In genomic region chr20:50789968-50790650, GRCh38 we compare ENCODE assay signal across 8 cellular contexts. TPM values are rescaled to one million over a fixed set of nuclear protein-coding genes. Genes with fewer than 3 reads are reported as not detected.
DNase-seq lines count a peak whose midpoint lies in the region; ATAC-seq and TF ChIP-seq lines count a peak whose summit lies in the region.

No MANE protein-coding gene starts in this region.

- DNase-seq in breast epithelium (ENCODE audit: low spot score in 2 of 2), result no peak
- no peak for DNase-seq in naive thymus-derived CD8-positive, alpha-beta T cell
- no peak for DNase-seq in NCI-H146 treated with DMSO at 0.1 percent for 48 hours (lab: John Stamatoyannopoulos, UW; ENCODE audit: unreplicated experiment)
- DNase-seq in RKO (ENCODE audit: low spot score), result no peak
- no peak for DNase-seq in activated effector memory CD4-positive, alpha-beta T cell treated with Interleukin-2 at 50 U/mL for 16 hours
- DNase-seq in T-helper 9 cell, result no peak

- no peak for ATAC-seq in naive thymus-derived CD8-positive, alpha-beta T cell

- 83% methylated on average over 11 of the region's 11 CpGs for WGBS in HUES64

- POLR2A ChIA-PET in naive thymus-derived CD8-positive, alpha-beta T cell (lab: Charles Lee), result interaction anchor here (0.5 to 11.3 kb wide), 12 partner anchors 16 to 599 kb away, joined by 3 to 272 read pairs (median 4); partner anchors contain the start of genes ADNP, CEBPB, DPM1 and MOCS3

- peak overlapping the region; percentile 65 for H3K27ac ChIP-seq in 22Rv1
- 0 out of 2 replicates have a peak overlapping the region, but pooled peaks have one; percentile 31 for H3K27ac ChIP-seq in HUES64 (ENCODE audit: low read depth, low read length)
- peak overlapping the region; percentile 89 to 92 for H3K27ac ChIP-seq in breast epithelium

- H3K36me3 ChIP-seq in HUES64 (ENCODE audit: insufficient read depth, low read length) (no peaks in the 10 kb centered on the region), breast epithelium (no peaks in the 10 kb centered on the region)

- H3K27me3 ChIP-seq in HUES64 (ENCODE audit: insufficient read depth, low read length), result no peaks in the 10 kb centered on the region
- no peaks in the 10 kb centered on the region for H3K27me3 ChIP-seq in breast epithelium

- no peaks in the 10 kb centered on the region for H3K9me3 Mint-ChIP-seq in naive thymus-derived CD8-positive, alpha-beta T cell

- no peak overlapping the region for H3K4me3 ChIP-seq in HUES64 (ENCODE audit: low read length)
- H3K4me3 ChIP-seq in breast epithelium, result no peak overlapping the region

- TF ChIP-seq CTCF in 22Rv1 (IDR thresholded peaks at IDR 0.05) (no peak), breast epithelium (IDR thresholded peaks at IDR 0.05) (no peak)

- peak overlapping the region in 9 of 10 donors; percentile 17 to 92 (median 71) for H3K27ac Mint-ChIP-seq in naive thymus-derived CD8-positive, alpha-beta T cell

- intact Hi-C loops in breast epithelium (cut with DNase I; ENCODE audit: low total_unique reads), result loop anchor here (10.0 kb wide), 1 partner anchor 145 kb away; the partner anchor contains the start of gene ADNP

- H3K4me1 Mint-ChIP-seq in naive thymus-derived CD8-positive, alpha-beta T cell, result peaks cover 0 to 16% (median 6%) of the 10 kb centered on the region in 4 donors

- H3K27me3 Mint-ChIP-seq in naive thymus-derived CD8-positive, alpha-beta T cell, result no peaks in the 10 kb centered on the region

- no peaks in the 10 kb centered on the region for H3K36me3 Mint-ChIP-seq in naive thymus-derived CD8-positive, alpha-beta T cell

- H3K9me3 ChIP-seq in HUES64 (ENCODE audit: insufficient read depth, low read depth, low read length) (no peaks in the 10 kb centered on the region), breast epithelium (no peaks in the 10 kb centered on the region)

- peak overlapping the region in 3 of 10 donors; percentile 4 to 19 (median 10) for H3K4me3 Mint-ChIP-seq in naive thymus-derived CD8-positive, alpha-beta T cell

- no peak for TF ChIP-seq POLR2A in breast epithelium (IDR thresholded peaks at IDR 0.05)

- H3K9ac ChIP-seq in HUES64 (ENCODE audit: low read depth, low read length), result peak overlapping the region; percentile 80; the same call in 1 of the 2 replicates

- H3K4me1 ChIP-seq in HUES64 (ENCODE audit: insufficient read depth, low read length) (peaks cover 5% of the 10 kb centered on the region), breast epithelium (peaks cover 0 to 7% of the 10 kb centered on the region in 2 donors)

RNA-seq across cellular contexts. Expression of gene BCAS4, which starts 4.8 kb away (rescaled TPM):
- polyA plus RNA-seq in HUES64 (2013, experiment 1 of 2), result 8.2 TPM
- 12.2 TPM for polyA plus RNA-seq in HUES64 (2013, experiment 2 of 2)
- total RNA-seq in breast epithelium, result 10 to 100 TPM in 2 of 3 donors, 1 to 10 TPM in 1; 6.6 to 22.2 (median 10.5) TPM
- 10 to 100 TPM; 77.4 to 89.9 TPM for total RNA-seq in naive thymus-derived CD8-positive, alpha-beta T cell
- 10 to 100 TPM; 33.5 to 51.5 (median 39.9) TPM for polyA plus RNA-seq in naive thymus-derived CD8-positive, alpha-beta T cell

RNA-seq across cellular contexts. Expression of gene PARD6B, which starts 58.7 kb away (rescaled TPM):
- 6.1 TPM for polyA plus RNA-seq in HUES64 (2013, experiment 1 of 2)
- 6.4 TPM for polyA plus RNA-seq in HUES64 (2013, experiment 2 of 2)
- 10 to 100 TPM in 2 of 3 donors, 1 to 10 TPM in 1; 1.4 to 30.6 (median 13.4) TPM for total RNA-seq in breast epithelium
- total RNA-seq in naive thymus-derived CD8-positive, alpha-beta T cell, result 10 to 100 TPM in 1 of 2 experiments, 1 to 10 TPM in 1; 9.4 to 12.0 TPM
- polyA plus RNA-seq in naive thymus-derived CD8-positive, alpha-beta T cell, result 1 to 10 TPM in 2 of 3 donors, under 1 TPM in 1; 0.49 to 2.0 (median 1.4) TPM

Comparison
In these comparisons a context has a peak if more than half of its experiments do, and no peak if none do; other contexts are left out.
1. H3K27ac ChIP-seq: peak in every context shown above with its lines; median percentile 90 in breast epithelium; 65 in 22Rv1; 31 in HUES64.